Comparison of ENCODE assay signal across 1 cellular context in the genomic region with DNA sequence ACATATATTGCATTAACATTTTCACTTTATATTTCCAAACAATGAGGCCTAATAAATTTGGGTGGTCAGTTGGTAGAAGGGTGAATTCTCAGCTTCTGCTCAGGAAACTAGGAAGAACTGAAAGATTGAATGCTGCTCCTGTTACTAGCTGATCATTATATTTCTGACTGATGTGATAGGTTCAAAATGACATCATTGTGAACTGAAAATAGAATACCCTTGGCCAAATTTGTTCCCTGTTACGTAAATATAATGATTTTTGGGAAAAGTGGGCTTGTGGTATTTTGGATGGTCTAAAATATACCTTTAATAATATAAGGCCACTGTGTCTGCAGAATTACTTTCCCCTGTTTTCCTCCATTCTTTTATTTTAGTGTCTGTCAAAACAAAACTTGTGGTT.
TF ChIP-seq lines count a peak whose summit lies in the region.

No MANE protein-coding gene starts in this region.

TF ChIP-seq in HepG2, 621 proteins besides CTCF, POLR2A, EP300 and RAD21:
- peak; percentile 69 for TF ChIP-seq ATF7 (IDR thresholded peaks at IDR 0.05)
- TF ChIP-seq ATF7 (CRISPR knock-in tag; IDR thresholded peaks at IDR 0.05) = no peak
- TF ChIP-seq, protein P1, sequence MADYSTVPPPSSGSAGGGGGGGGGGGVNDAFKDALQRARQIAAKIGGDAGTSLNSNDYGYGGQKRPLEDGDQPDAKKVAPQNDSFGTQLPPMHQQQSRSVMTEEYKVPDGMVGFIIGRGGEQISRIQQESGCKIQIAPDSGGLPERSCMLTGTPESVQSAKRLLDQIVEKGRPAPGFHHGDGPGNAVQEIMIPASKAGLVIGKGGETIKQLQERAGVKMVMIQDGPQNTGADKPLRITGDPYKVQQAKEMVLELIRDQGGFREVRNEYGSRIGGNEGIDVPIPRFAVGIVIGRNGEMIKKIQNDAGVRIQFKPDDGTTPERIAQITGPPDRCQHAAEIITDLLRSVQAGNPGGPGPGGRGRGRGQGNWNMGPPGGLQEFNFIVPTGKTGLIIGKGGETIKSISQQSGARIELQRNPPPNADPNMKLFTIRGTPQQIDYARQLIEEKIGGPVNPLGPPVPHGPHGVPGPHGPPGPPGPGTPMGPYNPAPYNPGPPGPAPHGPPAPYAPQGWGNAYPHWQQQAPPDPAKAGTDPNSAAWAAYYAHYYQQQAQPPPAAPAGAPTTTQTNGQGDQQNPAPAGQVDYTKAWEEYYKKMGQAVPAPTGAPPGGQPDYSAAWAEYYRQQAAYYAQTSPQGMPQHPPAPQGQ (CRISPR knock-in tag; IDR thresholded peaks at IDR 0.05; ENCODE audit: borderline replicate concordance) = no peak
- TF ChIP-seq, protein P2, sequence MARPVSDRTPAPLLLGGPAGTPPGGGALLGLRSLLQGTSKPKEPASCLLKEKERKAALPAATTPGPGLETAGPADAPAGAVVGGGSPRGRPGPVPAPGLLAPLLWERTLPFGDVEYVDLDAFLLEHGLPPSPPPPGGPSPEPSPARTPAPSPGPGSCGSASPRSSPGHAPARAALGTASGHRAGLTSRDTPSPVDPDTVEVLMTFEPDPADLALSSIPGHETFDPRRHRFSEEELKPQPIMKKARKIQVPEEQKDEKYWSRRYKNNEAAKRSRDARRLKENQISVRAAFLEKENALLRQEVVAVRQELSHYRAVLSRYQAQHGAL (CRISPR knock-in tag; IDR thresholded peaks at IDR 0.05; ENCODE audit: not compliant biosample characterization) = no peak
TF ChIP-seq in HepG2: peak in this region for 1.
